18 cellular contexts compared by ENCODE assay signal in the genomic region with DNA sequence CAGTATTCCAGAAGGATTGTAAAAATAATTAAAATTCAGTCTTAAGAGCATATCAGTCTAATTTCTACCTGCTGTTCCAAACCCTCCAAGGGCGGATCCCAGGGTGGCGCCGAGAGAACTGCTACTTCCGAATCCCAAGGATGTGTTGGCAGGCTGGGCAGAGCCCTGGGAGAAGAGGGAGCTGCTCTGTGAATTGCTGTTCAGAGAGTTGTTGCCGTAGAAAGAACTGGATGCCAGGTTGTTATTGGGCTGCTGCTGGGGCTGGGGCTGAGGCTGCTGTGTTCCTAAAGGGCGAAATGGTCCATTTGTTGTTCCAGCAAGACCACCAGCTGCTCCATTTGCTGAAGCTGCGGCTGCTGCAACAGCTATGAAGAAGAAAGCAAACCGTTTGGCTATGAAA. TPM values are rescaled to one million over a fixed set of nuclear protein-coding genes. Genes with fewer than 3 reads are reported as not detected.
DNase-seq lines count a peak whose midpoint lies in the region; ATAC-seq and TF ChIP-seq lines count a peak whose summit lies in the region.
"Had no signal": no experiment of that assay in that cellular context is flagged by ENCODE, and none has a peak within 500 bp of the region (broad histone marks: within the 10 kb centered on the region; RNA-seq: fewer than 3 reads in every experiment).

No MANE protein-coding gene starts in this region.

- H3K27ac Mint-ChIP-seq in stimulated activated effector memory CD8-positive, alpha-beta T cell treated with anti-CD3 and anti-CD28 coated beads, Interleukin-12 subunit alpha, Interleukin-12 subunit beta, amount 100 ng/mL, for 72 hours, result peak overlapping the region; percentile 7
- H3K27ac Mint-ChIP-seq in progenitor cell of endocrine pancreas, result no peak overlapping the region

- H3K4me3 ChIP-seq in heart right ventricle, result no peak overlapping the region
- H3K4me3 ChIP-seq: Peyer's patch, skin epidermis had no signal

- no peaks in the 10 kb centered on the region for H3K9me3 ChIP-seq in heart right ventricle
- H3K9me3 ChIP-seq: neutrophil, Peyer's patch had no signal

- peak in 2 of 3 experiments; percentile 21 to 50 for DNase-seq in NCI-H1417 (lab: John Stamatoyannopoulos, UW)
- no peak for DNase-seq in NCI-H1417 treated with DMSO at 0.1 percent for 48 hours (lab: John Stamatoyannopoulos, UW)
- DNase-seq in NCI-H446 treated with DMSO at 0.1 percent for 48 hours (lab: John Stamatoyannopoulos, UW), result peak; percentile 52
- DNase-seq in heart right ventricle, result no peak
- DNase-seq in stimulated activated effector memory CD8-positive, alpha-beta T cell treated with anti-CD3 and anti-CD28 coated beads, Interleukin-12 subunit alpha, Interleukin-12 subunit beta, amount 100 ng/mL, for 72 hours (ENCODE audit: low spot score in 2 of 2), result no peak
- no peak for DNase-seq in cerebellum (ENCODE audit: low spot score)
- no peak for DNase-seq in activated CD8-positive, alpha-beta memory T cell treated with anti-CD3 and anti-CD28 coated beads, Interleukin-2, amount 50 U/mL, for 48 hours
- no peak for DNase-seq in progenitor cell of endocrine pancreas (ENCODE audit: low spot score, unreplicated experiment)
- DNase-seq: 8988T, activated B cell treated with CpG ODN at 0.5 μM for 24 hours, foreskin fibroblast, mammary epithelial cell, NCI-H510A treated with DMSO at 0.1 percent for 48 hours, Peyer's patch, T-cell had no signal

- H3K4me1 ChIP-seq in heart right ventricle, result peaks cover 8 to 65% (median 44%) of the 10 kb centered on the region in 9 donors
- H3K4me1 ChIP-seq: Peyer's patch had no signal

- intact Hi-C loops in heart right ventricle (cut with DNase I), result loop anchor here in 4 of 10 donors (10.0 kb wide), 2 partner anchors 99 to 189 kb away; a partner anchor contains a TSS

- H3K36me3 ChIP-seq in heart right ventricle, result peaks cover 0 to 97% (median 42%) of the 10 kb centered on the region in 9 donors

- no peaks in the 10 kb centered on the region for H3K9me3 Mint-ChIP-seq in stimulated activated effector memory CD8-positive, alpha-beta T cell treated with anti-CD3 and anti-CD28 coated beads, Interleukin-12 subunit alpha, Interleukin-12 subunit beta, amount 100 ng/mL, for 72 hours
- no peaks in the 10 kb centered on the region for H3K9me3 Mint-ChIP-seq in progenitor cell of endocrine pancreas (ENCODE audit: low read depth)
- H3K9me3 Mint-ChIP-seq: activated B cell treated with CpG ODN at 0.5 μM for 24 hours, T-cell had no signal

- TF ChIP-seq CTCF in heart right ventricle (IDR thresholded peaks at IDR 0.05) (no peak), progenitor cell of endocrine pancreas (IDR thresholded peaks at IDR 0.05; ENCODE audit: unreplicated experiment) (no peak)

- H3K27me3 Mint-ChIP-seq in progenitor cell of endocrine pancreas, result no peaks in the 10 kb centered on the region
- H3K27me3 Mint-ChIP-seq: activated B cell treated with CpG ODN at 0.5 μM for 24 hours; activated naive CD8-positive, alpha-beta T cell; T-cell had no signal

- H3K36me3 Mint-ChIP-seq in stimulated activated effector memory CD8-positive, alpha-beta T cell treated with anti-CD3 and anti-CD28 coated beads, Interleukin-12 subunit alpha, Interleukin-12 subunit beta, amount 100 ng/mL, for 72 hours, result peaks cover 100% of the 10 kb centered on the region
- H3K36me3 Mint-ChIP-seq in progenitor cell of endocrine pancreas (ENCODE audit: insufficient read depth), result peaks cover 50% of the 10 kb centered on the region

- WGBS in heart right ventricle, 2 donors, result 51 to 73% methylated on average over 8 of the region's 8 CpGs

- ATAC-seq in heart right ventricle, result peak in 5 of 8 donors; percentile 6 to 52 (median 45)
- no peak for ATAC-seq in stimulated activated effector memory CD8-positive, alpha-beta T cell treated with anti-CD3 and anti-CD28 coated beads, Interleukin-12 subunit alpha, Interleukin-12 subunit beta, amount 100 ng/mL, for 72 hours
- ATAC-seq: T-cell had no signal

- peak overlapping the region in 6 of 10 donors; percentile 33 to 82 (median 73) for H3K27ac ChIP-seq in heart right ventricle
- H3K27ac ChIP-seq: neutrophil, Peyer's patch had no signal

- H3K27me3 ChIP-seq in heart right ventricle, result no peaks in the 10 kb centered on the region
- H3K27me3 ChIP-seq: neutrophil, Peyer's patch had no signal

- H3K4me3 Mint-ChIP-seq in stimulated activated effector memory CD8-positive, alpha-beta T cell treated with anti-CD3 and anti-CD28 coated beads, Interleukin-12 subunit alpha, Interleukin-12 subunit beta, amount 100 ng/mL, for 72 hours, result no peak overlapping the region
- H3K4me3 Mint-ChIP-seq in progenitor cell of endocrine pancreas (ENCODE audit: low read depth), result no peak overlapping the region
- H3K4me3 Mint-ChIP-seq: activated B cell treated with CpG ODN at 0.5 μM for 24 hours; activated naive CD8-positive, alpha-beta T cell; T-cell had no signal

- no peaks in the 10 kb centered on the region for H3K4me1 Mint-ChIP-seq in stimulated activated effector memory CD8-positive, alpha-beta T cell treated with anti-CD3 and anti-CD28 coated beads, Interleukin-12 subunit alpha, Interleukin-12 subunit beta, amount 100 ng/mL, for 72 hours
- peaks cover 7% of the 10 kb centered on the region for H3K4me1 Mint-ChIP-seq in progenitor cell of endocrine pancreas (ENCODE audit: low read depth)

RNA-seq across cellular contexts. Expression of a gene that starts 57.4 kb away (rescaled TPM):
- total RNA-seq in heart right ventricle (10 to 100 TPM; 17.9 to 57.7 (median 22.1) TPM), cerebellum (79.0 TPM), progenitor cell of endocrine pancreas (33.7 and 38.3 TPM in 2 replicates)
- 10 to 100 TPM; 13.1 to 22.2 TPM for polyA plus RNA-seq in heart right ventricle

Comparison
In these comparisons a context has a peak if more than half of its experiments do, and no peak if none do; other contexts are left out.
1. DNase-seq: peak in NCI-H1417 (2 of 3) and NCI-H446 treated with DMSO at 0.1 percent for 48 hours (single experiment); none in NCI-H1417 treated with DMSO at 0.1 percent for 48 hours (single experiment), heart right ventricle (0 of 2), stimulated activated effector memory CD8-positive, alpha-beta T cell treated with anti-CD3 and anti-CD28 coated beads, Interleukin-12 subunit alpha, Interleukin-12 subunit beta, amount 100 ng/mL, for 72 hours (0 of 2), cerebellum (single experiment), activated CD8-positive, alpha-beta memory T cell treated with anti-CD3 and anti-CD28 coated beads, Interleukin-2, amount 50 U/mL, for 48 hours (single experiment) and progenitor cell of endocrine pancreas (single experiment).